Comparison of ENCODE assay signal across 25 cellular contexts in genomic region chr5:161030219-161030618, GRCh38.
"Had no signal": no experiment of that assay in that cellular context is flagged by ENCODE, and none has a peak within 500 bp of the region (broad histone marks: within the 10 kb centered on the region; RNA-seq: fewer than 3 reads in every experiment).

No MANE protein-coding gene starts in this region.

- H3K9me3 ChIP-seq: left lung, lower lobe of right lung, ovary, right atrium auricular region, right lobe of liver, stomach, testis, thyroid gland, transverse colon, upper lobe of left lung, vagina had no signal

- ATAC-seq: left colon; left lung; lower lobe of right lung; natural killer cell; right lobe of liver; stimulated activated naive B cell treated with anti-CD40 and anti-IgM and Interleukin-4, amounts not matched to agents 10 μg/mL and 1 μg/mL and 100 μg/mL, for 72 hours; stimulated activated naive CD8-positive, alpha-beta T cell treated with anti-CD3 and anti-CD28 coated beads, Interleukin-15, Interleukin-2, amounts not matched to agents 100 U/mL and 50 U/mL, for 24 hours had no signal

- H3K4me3 ChIP-seq: left lung, lower lobe of right lung, ovary, right atrium auricular region, right lobe of liver, smooth muscle cell, stomach, testis, thyroid gland, transverse colon, upper lobe of left lung, vagina had no signal

- H3K27ac ChIP-seq: left lung, lower lobe of right lung, ovary, right atrium auricular region, right lobe of liver, stomach, testis, thyroid gland, transverse colon, upper lobe of left lung, vagina had no signal

- H3K4me2 ChIP-seq: smooth muscle cell had no signal

- H3K4me1 ChIP-seq: left lung, lower lobe of right lung, right atrium auricular region, right lobe of liver, stomach, testis, thyroid gland, transverse colon, upper lobe of left lung, vagina had no signal

- DNase-seq: hypothalamus; immature natural killer cell; kidney; left colon; left lung; lower lobe of right lung; mammary epithelial cell; mesenchymal stem cell; naive B cell; natural killer cell; nephron progenitor cell; ovary; right lobe of liver; stimulated activated CD4-positive, alpha-beta T cell treated with anti-CD3 and anti-CD28 coated beads, Interleukin-2, amount 100 ng/mL, for 24 hours; stimulated activated CD4-positive, alpha-beta T cell treated with anti-CD3 and anti-CD28 coated beads, Interleukin-4, amount 100 ng/mL, for 1 hour; stimulated activated naive B cell treated with anti-CD40 and anti-IgM and Interleukin-4, amounts not matched to agents 10 μg/mL and 1 μg/mL and 100 μg/mL, for 72 hours; stimulated activated naive CD8-positive, alpha-beta T cell treated with anti-CD3 and anti-CD28 coated beads, Interleukin-15, Interleukin-2, amounts not matched to agents 100 U/mL and 50 U/mL, for 24 hours; stomach; testis; thyroid gland; transverse colon; upper lobe of left lung had no signal

- H3K36me3 ChIP-seq: left lung, lower lobe of right lung, ovary, right atrium auricular region, right lobe of liver, stomach, thyroid gland, transverse colon, upper lobe of left lung, vagina had no signal

- H3K27me3 ChIP-seq: left lung, ovary, right atrium auricular region, right lobe of liver, stomach, testis, thyroid gland, transverse colon, upper lobe of left lung, vagina had no signal
